In the genomic region with DNA sequence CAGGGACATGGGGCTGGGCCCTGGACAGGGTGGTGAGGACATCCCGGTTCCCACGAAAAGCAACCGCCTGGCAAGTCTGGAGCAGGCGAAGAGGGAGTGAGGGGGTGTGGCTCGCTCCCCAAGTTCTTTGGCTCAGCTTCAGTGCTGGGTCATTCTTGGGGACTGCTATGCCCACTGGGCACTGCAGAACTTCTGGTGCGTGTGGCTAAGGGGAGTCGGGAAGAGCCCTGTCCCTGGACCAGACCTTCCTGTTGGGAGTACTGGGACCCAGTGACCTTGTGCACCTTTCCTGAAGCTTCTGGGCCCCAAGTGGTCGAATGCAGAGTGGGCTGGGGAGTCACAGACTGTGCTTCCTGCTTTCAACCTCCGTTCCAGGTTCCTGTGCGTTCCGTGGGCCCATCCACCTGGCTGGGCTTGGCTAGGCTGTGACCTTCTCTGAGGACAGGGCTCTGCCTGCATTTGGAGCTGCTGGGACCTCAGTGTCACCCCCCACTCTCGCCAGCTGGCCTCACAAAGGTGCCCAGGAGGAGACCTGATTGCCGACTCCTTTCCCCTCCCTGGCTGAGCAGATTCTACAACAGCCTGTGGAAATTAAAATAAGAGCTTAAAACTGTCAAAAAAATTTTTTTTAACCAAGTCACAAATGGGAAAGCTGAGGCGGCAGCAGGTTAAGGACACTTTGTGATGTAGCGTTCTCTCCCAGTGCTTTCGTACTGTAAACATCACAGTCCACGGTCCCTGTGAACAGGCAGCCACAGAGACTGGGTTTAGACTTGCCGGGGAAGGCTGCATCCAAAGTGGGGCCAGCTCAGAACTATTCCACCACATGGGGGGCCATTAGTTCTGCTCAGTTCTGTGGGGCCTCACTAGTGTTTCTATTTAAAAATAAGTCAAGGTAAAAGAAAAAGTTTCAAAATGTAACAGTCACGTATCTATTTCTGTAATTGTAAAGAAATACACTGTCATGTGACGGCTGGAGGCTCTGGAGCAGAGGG, we compare ENCODE assay signal across 14 cellular contexts.
A peak's percentile ranks its signal among the peaks of the same experiment; 100 is the strongest.
DNase-seq lines count a peak whose midpoint lies in the region; ATAC-seq and TF ChIP-seq lines count a peak whose summit lies in the region.
"Had no signal": no experiment of that assay in that cellular context is flagged by ENCODE, and none has a peak within 500 bp of the region (broad histone marks: within the 10 kb centered on the region; RNA-seq: fewer than 3 reads in every experiment).

No MANE protein-coding gene starts in this region.

- no peaks in the 10 kb centered on the region for H3K27me3 ChIP-seq in CD4-positive, alpha-beta T cell (ENCODE audit: control insufficient read depth, insufficient read depth, low read length)
- H3K27me3 ChIP-seq in endodermal cell (ENCODE audit: control insufficient read depth, insufficient read depth, low read length, poor library complexity, severe bottlenecking) (peaks cover 24% of the 10 kb centered on the region), psoas muscle (ENCODE audit: insufficient read depth in 3 of 3, low read length in 2 of 3) (no peaks in the 10 kb centered on the region)

- CTCF ChIA-PET in CD4-positive, alpha-beta T cell (lab: Charles Lee): interaction anchor here (1.6 kb wide), 1 partner anchor 35 kb away, joined by 3 read pairs; no protein-coding TSS in a partner anchor

- H3K9me3 Mint-ChIP-seq in CD4-positive, alpha-beta T cell: no peaks in the 10 kb centered on the region
- H3K9me3 Mint-ChIP-seq in endodermal cell: no peaks in the 10 kb centered on the region
- H3K9me3 Mint-ChIP-seq: activated T-cell treated with anti-CD3 and anti-CD28 coated beads, Interleukin-2, amount 50 U/mL, for 72 hours; naive B cell had no signal

- no peak for TF ChIP-seq CTCF in CD4-positive, alpha-beta T cell (IDR thresholded peaks at IDR 0.05)
- TF ChIP-seq CTCF in endodermal cell (conservative IDR thresholded peaks at IDR 0.05) (no peak), psoas muscle (IDR thresholded peaks at IDR 0.05) (no peak)

- H3K36me3 Mint-ChIP-seq in CD4-positive, alpha-beta T cell (ENCODE audit: low read depth): no peaks in the 10 kb centered on the region
- no peaks in the 10 kb centered on the region for H3K36me3 Mint-ChIP-seq in endodermal cell (ENCODE audit: low read depth)
- H3K36me3 Mint-ChIP-seq: naive B cell had no signal

- peak overlapping the region; percentile 71 for H3K27ac Mint-ChIP-seq in CD4-positive, alpha-beta T cell
- H3K27ac Mint-ChIP-seq in endodermal cell: no peak overlapping the region
- H3K27ac Mint-ChIP-seq: activated T-cell treated with anti-CD3 and anti-CD28 coated beads, Interleukin-2, amount 50 U/mL, for 72 hours had no signal

- no peaks in the 10 kb centered on the region for H3K9me3 ChIP-seq in CD4-positive, alpha-beta T cell (ENCODE audit: control insufficient read depth, low read length)
- no peaks in the 10 kb centered on the region for H3K9me3 ChIP-seq in endodermal cell (ENCODE audit: control insufficient read depth, low read length)
- no peaks in the 10 kb centered on the region for H3K9me3 ChIP-seq in psoas muscle

- POLR2A ChIA-PET in CD4-positive, alpha-beta T cell (lab: Charles Lee): interaction anchor here (1.0 kb wide), 1 partner anchor 58 kb away, joined by 3 read pairs; no protein-coding TSS in a partner anchor

- no peak overlapping the region for H3K4me3 Mint-ChIP-seq in CD4-positive, alpha-beta T cell
- H3K4me3 Mint-ChIP-seq in endodermal cell: no peak overlapping the region
- H3K4me3 Mint-ChIP-seq: activated T-cell treated with anti-CD3 and anti-CD28 coated beads, Interleukin-2, amount 50 U/mL, for 72 hours had no signal

- WGBS in endodermal cell (ENCODE audit: insufficient coverage in 1 of 2, insufficient read length in 1 of 2), 2 experiments: 90 to 93% methylated on average over 14 to 20 of the region's 20 CpGs
- 32 to 69% (median 37%) methylated on average over 20 of the region's 20 CpGs for WGBS in psoas muscle, 3 donors

- peak in 1 of 10 experiments; percentile 27 for DNase-seq in CD4-positive, alpha-beta T cell
- DNase-seq in NCI-H69 (lab: John Stamatoyannopoulos, UW) (peak; percentile 80), endodermal cell (peak; percentile 45), psoas muscle (peak in 1 of 2 donors; percentile 68), T-helper 2 cell (no peak), UCSD-AML1 (lab: John Stamatoyannopoulos, UW; ENCODE audit: unreplicated experiment) (no peak)
- DNase-seq: activated T-cell treated with anti-CD3 and anti-CD28 coated beads, Interleukin-2, amount 50 U/mL, for 72 hours; Calu3; naive B cell; NCI-H524 treated with DMSO at 0.1 percent for 48 hours; stimulated activated CD4-positive, alpha-beta T cell treated with anti-CD3 and anti-CD28 coated beads, Interleukin-1b, Interleukin-23, amount 100 ng/mL, for 48 hours had no signal

- H3K4me3 ChIP-seq in endodermal cell (ENCODE audit: low read length): no peak overlapping the region
- H3K4me3 ChIP-seq in psoas muscle: peak overlapping the region; percentile 42

- peaks cover 34% of the 10 kb centered on the region for H3K4me1 Mint-ChIP-seq in CD4-positive, alpha-beta T cell (ENCODE audit: low read depth)
- H3K4me1 Mint-ChIP-seq in endodermal cell: peaks cover 6% of the 10 kb centered on the region

- intact Hi-C loops in CD4-positive, alpha-beta T cell (cut with DNase I, micrococcal nuclease): no loop called here
- intact Hi-C loops in psoas muscle (cut with DNase I): no loop called here

- H3K27me3 Mint-ChIP-seq in CD4-positive, alpha-beta T cell: no peaks in the 10 kb centered on the region
- peaks cover 10% of the 10 kb centered on the region for H3K27me3 Mint-ChIP-seq in endodermal cell (ENCODE audit: insufficient read depth)
- H3K27me3 Mint-ChIP-seq: naive B cell had no signal

- H3K27ac ChIP-seq in CD4-positive, alpha-beta T cell (ENCODE audit: low read depth, low read length): no peak overlapping the region
- no peak overlapping the region for H3K27ac ChIP-seq in endodermal cell (ENCODE audit: low read depth, low read length)
- peak overlapping the region; percentile 99 for H3K27ac ChIP-seq in psoas muscle
- H3K27ac ChIP-seq: KMS-11 had no signal

- H3K9ac ChIP-seq in endodermal cell (ENCODE audit: extremely low read depth, low read length, poor library complexity, severe bottlenecking): no peak overlapping the region
- H3K9ac ChIP-seq: KMS-11 had no signal

- H3K36me3 ChIP-seq in endodermal cell (ENCODE audit: control insufficient read depth, insufficient read depth, low read length): no peaks in the 10 kb centered on the region
- no peaks in the 10 kb centered on the region for H3K36me3 ChIP-seq in psoas muscle (ENCODE audit: insufficient read depth in 1 of 2, low read depth in 1 of 2)

- peaks cover 3% of the 10 kb centered on the region for H3K4me1 ChIP-seq in endodermal cell (ENCODE audit: control insufficient read depth, insufficient read depth, low read length)
- H3K4me1 ChIP-seq in psoas muscle: peaks cover 67% of the 10 kb centered on the region

- no peak for ATAC-seq in CD4-positive, alpha-beta T cell (ENCODE audit: poor library complexity)
- ATAC-seq in psoas muscle: no peak
- no peak for ATAC-seq in HG02938 (IDR thresholded peaks at IDR 0.05; ENCODE audit: unreplicated experiment)
- no peak for ATAC-seq in GM19324 (IDR thresholded peaks at IDR 0.05; ENCODE audit: low FRiP score, unreplicated experiment)
- ATAC-seq: activated T-cell treated with anti-CD3 and anti-CD28 coated beads, Interleukin-2, amount 50 U/mL, for 72 hours had no signal

Comparison
In these comparisons a context has a peak if more than half of its experiments do, and no peak if none do; other contexts are left out.
1. DNase-seq: peak in NCI-H69 (single experiment) and endodermal cell (single experiment); none in T-helper 2 cell (0 of 5) and UCSD-AML1 (single experiment).